In the genomic region with DNA sequence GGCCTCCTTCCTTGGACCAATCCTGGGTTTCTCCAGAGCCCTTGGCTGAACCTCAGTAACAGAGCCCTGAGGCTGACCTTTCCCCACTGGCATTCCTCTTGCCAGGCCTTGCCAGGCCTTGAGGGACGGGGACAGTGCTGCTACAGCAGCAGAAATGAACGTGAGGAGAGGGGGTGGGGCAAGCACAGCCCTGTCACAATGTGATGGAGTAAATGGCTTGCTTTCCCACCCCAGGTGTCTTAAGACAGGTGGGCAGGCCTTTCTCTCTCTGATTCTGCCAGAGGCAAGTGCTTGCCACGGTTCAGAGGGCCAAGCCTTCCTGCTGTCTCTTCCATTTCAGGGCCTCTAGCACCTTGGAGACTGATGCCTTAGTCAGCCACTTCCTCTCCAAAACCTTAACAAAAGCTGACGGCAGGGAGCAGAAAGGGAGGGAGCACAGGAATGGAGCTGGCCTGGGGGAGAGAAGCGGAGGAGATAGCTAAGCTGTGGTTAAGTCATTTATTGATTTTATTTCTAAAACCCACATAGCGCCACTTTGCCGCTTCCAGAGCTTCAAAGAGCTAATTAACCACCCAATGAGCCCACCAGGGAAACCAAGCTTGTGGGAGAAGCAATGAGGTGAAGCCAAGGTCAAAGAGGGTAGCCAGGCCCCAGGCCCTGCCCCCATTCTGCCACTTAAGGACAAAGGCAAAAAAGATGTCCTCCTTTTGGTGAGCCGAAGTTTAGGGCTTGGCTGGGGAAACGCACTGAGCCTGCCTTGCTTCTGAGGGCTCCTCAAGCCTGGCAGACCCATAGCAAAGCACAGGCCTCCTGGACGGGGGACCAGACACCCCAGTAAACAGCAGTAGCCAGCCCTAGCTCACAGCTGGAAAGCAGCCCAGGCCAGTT, we compare ENCODE assay signal across 8 cellular contexts. TPM values are rescaled to one million over a fixed set of nuclear protein-coding genes. Genes with fewer than 3 reads are reported as not detected.
DNase-seq lines count a peak whose midpoint lies in the region; ATAC-seq and TF ChIP-seq lines count a peak whose summit lies in the region.

No MANE protein-coding gene starts in this region.

- peaks cover 51 to 58% of the 10 kb centered on the region in 2 donors for H3K36me3 Mint-ChIP-seq in CD4-positive, alpha-beta memory T cell

- H3K9me3 ChIP-seq in CD4-positive, alpha-beta memory T cell (ENCODE audit: control insufficient read depth in 1 of 2, low read length in 2 of 2) = no peaks in the 10 kb centered on the region
- H3K9me3 ChIP-seq in adipocyte (ENCODE audit: control insufficient read depth, low read length) (no peaks in the 10 kb centered on the region), stomach (no peaks in the 10 kb centered on the region)

- peak overlapping the region in 1 of 2 donors; percentile 15 for H3K4me3 ChIP-seq in CD4-positive, alpha-beta memory T cell (ENCODE audit: low read length in 2 of 2)
- peak overlapping the region; percentile 1; the same call in 1 of the 2 replicates for H3K4me3 ChIP-seq in Jurkat, Clone E6-1 (ENCODE audit: low read length)
- H3K4me3 ChIP-seq in adipocyte (ENCODE audit: low read length) (no peak overlapping the region), stomach (no peak overlapping the region)

- no peak for TF ChIP-seq CTCF in stomach (IDR thresholded peaks at IDR 0.05)

- intact Hi-C loops in CD4-positive, alpha-beta memory T cell (cut with micrococcal nuclease) = loop anchor here (2.0 kb wide), 1 partner anchor 14 kb away; no protein-coding TSS in a partner anchor
- intact Hi-C loops in stomach (cut with DNase I; ENCODE audit: low total_unique reads) = no loop called here

- H3K27ac Mint-ChIP-seq in CD4-positive, alpha-beta memory T cell = peak overlapping the region; percentile 63 to 94 (median 90)

- peaks cover 86% of the 10 kb centered on the region for H3K4me1 ChIP-seq in CD4-positive, alpha-beta memory T cell (ENCODE audit: insufficient read depth, low read length)
- peaks cover 45% of the 10 kb centered on the region for H3K4me1 ChIP-seq in adipocyte (ENCODE audit: control insufficient read depth, insufficient read depth, low read length)
- peaks cover 41 to 100% (median 70%) of the 10 kb centered on the region in 4 donors for H3K4me1 ChIP-seq in stomach

- peaks cover 47% of the 10 kb centered on the region for H3K36me3 ChIP-seq in CD4-positive, alpha-beta memory T cell (ENCODE audit: insufficient read depth, low read length)
- H3K36me3 ChIP-seq in adipocyte (ENCODE audit: control insufficient read depth, insufficient read depth, low read length, severe bottlenecking) = peaks cover 50% of the 10 kb centered on the region
- H3K36me3 ChIP-seq in stomach = peaks cover 60 to 65% (median 62%) of the 10 kb centered on the region in 4 donors

- H3K27me3 Mint-ChIP-seq in CD4-positive, alpha-beta memory T cell = no peaks in the 10 kb centered on the region

- H3K9ac ChIP-seq in adipocyte (ENCODE audit: low read length) = peak overlapping the region; percentile 33

- no peak for TF ChIP-seq EP300 in stomach (IDR thresholded peaks at IDR 0.05)

- ATAC-seq in GM18498 (IDR thresholded peaks at IDR 0.05; ENCODE audit: unreplicated experiment) (no peak), HG03520 (IDR thresholded peaks at IDR 0.05; ENCODE audit: unreplicated experiment) (no peak)

- 36 to 55% (median 47%) methylated on average over 9 to 10 of the region's 10 CpGs for WGBS in stomach, 5 donors

- POLR2A ChIA-PET in CD4-positive, alpha-beta memory T cell (lab: Charles Lee; ENCODE audit: partially characterized antibody) = interaction anchor here (0.7 to 33.1 kb wide), 16 partner anchors 12 to 736 kb away, joined by 3 to 1500 read pairs (median 4); partner anchors contain the start of genes MALAT1, MAP4K2, RASGRP2 and SF1

- DNase-seq in CD4-positive, alpha-beta memory T cell = peak in 2 of 5 donors; percentile 41 to 62
- peak; percentile 83 for DNase-seq in Jurkat, Clone E6-1 (ENCODE audit: low read depth, low spot score)
- DNase-seq in adipocyte (ENCODE audit: low read depth) = no peak
- DNase-seq in iPS-NIHi7 (ENCODE audit: extremely low spot score) = peak; percentile 45
- peak; percentile 23 for DNase-seq in stomach
- DNase-seq in HuH-7.5 (ENCODE audit: low spot score) = no peak

- peak overlapping the region; percentile 63 to 90 (median 80) for H3K4me3 Mint-ChIP-seq in CD4-positive, alpha-beta memory T cell

- H3K27me3 ChIP-seq in CD4-positive, alpha-beta memory T cell (ENCODE audit: insufficient read depth, low read length) = no peaks in the 10 kb centered on the region
- H3K27me3 ChIP-seq in adipocyte (replicated peaks; ENCODE audit: control insufficient read depth, insufficient read depth, low read length) = no peaks in the 10 kb centered on the region
- no peaks in the 10 kb centered on the region for H3K27me3 ChIP-seq in stomach

- CTCF ChIA-PET in CD4-positive, alpha-beta memory T cell (lab: Charles Lee; ENCODE audit: partially characterized antibody) = interaction anchor here (0.8 to 7.6 kb wide), 10 partner anchors 9 to 125 kb away, joined by 3 to 135 read pairs (median 4); partner anchors contain the start of gene RASGRP2

- H3K4me1 Mint-ChIP-seq in CD4-positive, alpha-beta memory T cell = peaks cover 52 to 90% (median 74%) of the 10 kb centered on the region in 4 donors

- peak overlapping the region; percentile 47 for H3K27ac ChIP-seq in CD4-positive, alpha-beta memory T cell (ENCODE audit: low read depth, low read length)
- peak overlapping the region in 4 of 5 donors; percentile 49 to 77 (median 71) for H3K27ac ChIP-seq in stomach

- peaks cover 0 to 21% (median 0%) of the 10 kb centered on the region in 8 donors for H3K9me3 Mint-ChIP-seq in CD4-positive, alpha-beta memory T cell

- TF ChIP-seq POLR2A in stomach (IDR thresholded peaks at IDR 0.05) = no peak

RNA-seq across cellular contexts. Expression of gene PYGM, which starts 3.4 kb away (rescaled TPM):
- total RNA-seq in CD4-positive, alpha-beta memory T cell = 10 to 100 TPM; 10.7 to 11.3 TPM
- under 1 TPM in 1 of 2 donors, not detected in 1; 0.38 TPM for polyA plus RNA-seq in CD4-positive, alpha-beta memory T cell
- 1.1 TPM for polyA plus RNA-seq in Jurkat, Clone E6-1 (2012; ENCODE audit: insufficient read depth, insufficient read length)
- 1 to 10 TPM in 2 of 5 donors, under 1 TPM in 2, not detected in 1; 0.58 to 2.0 (median 1.4) TPM for total RNA-seq in stomach
- 1 to 10 TPM in 2 of 3 donors, under 1 TPM in 1; 0.37 to 3.5 (median 3.1) TPM for polyA plus RNA-seq in stomach

RNA-seq across cellular contexts. Expression of gene SF1, which starts 15.2 kb away (rescaled TPM):
- total RNA-seq in CD4-positive, alpha-beta memory T cell = 100 to 1,000 TPM; 805 to 832 TPM
- 100 to 1,000 TPM in 1 of 2 donors, 10 to 100 TPM in 1; 48.3 to 158 TPM for polyA plus RNA-seq in CD4-positive, alpha-beta memory T cell
- polyA plus RNA-seq in Jurkat, Clone E6-1 (2012; ENCODE audit: insufficient read depth, insufficient read length) = 244 TPM
- total RNA-seq in stomach = 100 to 1,000 TPM; 235 to 341 (median 279) TPM
- 10 to 100 TPM; 57.5 to 72.1 (median 63.4) TPM for polyA plus RNA-seq in stomach

RNA-seq across cellular contexts. Expression of gene RASGRP2, which starts 19.2 kb away (rescaled TPM):
- 100 to 1,000 TPM; 440 to 463 TPM for total RNA-seq in CD4-positive, alpha-beta memory T cell
- 100 to 1,000 TPM; 177 to 208 TPM for polyA plus RNA-seq in CD4-positive, alpha-beta memory T cell
- 130 TPM for polyA plus RNA-seq in Jurkat, Clone E6-1 (2012; ENCODE audit: insufficient read depth, insufficient read length)
- 10 to 100 TPM in 3 of 5 donors, 1 to 10 TPM in 2; 5.3 to 60.8 (median 13.4) TPM for total RNA-seq in stomach
- polyA plus RNA-seq in stomach = 10 to 100 TPM in 1 of 3 donors, 1 to 10 TPM in 2; 7.2 to 20.6 (median 8.2) TPM

RNA-seq across cellular contexts. Expression of gene MAP4K2, which starts 39.9 kb away (rescaled TPM):
- total RNA-seq in CD4-positive, alpha-beta memory T cell = 100 to 1,000 TPM; 122 to 128 TPM
- polyA plus RNA-seq in CD4-positive, alpha-beta memory T cell = 10 to 100 TPM; 32.3 to 57.2 TPM
- 42.5 TPM for polyA plus RNA-seq in Jurkat, Clone E6-1 (2012; ENCODE audit: insufficient read depth, insufficient read length)
- total RNA-seq in stomach = 10 to 100 TPM in 2 of 5 donors, 1 to 10 TPM in 3; 2.3 to 66.9 (median 9.0) TPM
- polyA plus RNA-seq in stomach = 10 to 100 TPM; 13.0 to 20.9 (median 13.8) TPM

RNA-seq across cellular contexts. Expression of gene NRXN2, which starts 40.2 kb away (rescaled TPM):
- total RNA-seq in CD4-positive, alpha-beta memory T cell = under 1 TPM in 1 of 2 experiments, not detected in 1; 0.30 TPM
- polyA plus RNA-seq in CD4-positive, alpha-beta memory T cell = not detected
- polyA plus RNA-seq in Jurkat, Clone E6-1 (2012; ENCODE audit: insufficient read depth, insufficient read length) = 1.5 TPM
- 10 to 100 TPM in 1 of 5 donors, under 1 TPM in 1, not detected in 3; 0.14 to 16.9 TPM for total RNA-seq in stomach
- polyA plus RNA-seq in stomach = 1 to 10 TPM in 1 of 3 donors, under 1 TPM in 1, not detected in 1; 0.93 to 1.4 TPM

Comparison
In these comparisons a context has a peak if more than half of its experiments do, and no peak if none do; other contexts are left out.
1. DNase-seq: peak in Jurkat, Clone E6-1 (single experiment), iPS-NIHi7 (single experiment) and stomach (single experiment); none in adipocyte (single experiment) and HuH-7.5 (single experiment).
2. RNA of gene RASGRP2, which starts 19.2 kb away (total RNA-seq): 440 to 463 TPM in CD4-positive, alpha-beta memory T cell; 5.3 to 60.8 TPM in stomach; every median in the first group is over 4 times any median in the second.